ENCODE assay signal across 9 cellular contexts in the genomic region with DNA sequence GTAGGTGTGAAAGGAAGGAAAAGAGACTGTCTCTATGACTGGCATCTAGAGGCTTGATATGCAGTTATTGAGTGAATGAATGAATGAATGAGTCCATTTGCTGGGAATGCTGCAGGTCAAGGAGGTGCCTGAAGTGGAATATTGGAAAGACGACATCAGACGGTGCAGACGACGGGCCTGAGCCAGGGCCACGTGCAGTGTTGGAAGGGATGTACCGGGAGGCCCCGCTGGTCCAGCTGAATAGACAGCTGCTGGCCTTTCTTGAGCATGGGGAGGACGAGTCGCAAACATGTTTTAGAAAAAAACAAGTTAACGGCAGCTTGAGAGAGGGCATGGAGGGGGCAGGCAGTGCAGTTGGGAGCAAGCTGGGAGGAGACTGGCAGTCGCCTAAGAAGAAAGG.
"Had no signal": no experiment of that assay in that cellular context is flagged by ENCODE, and none has a peak within 500 bp of the region (broad histone marks: within the 10 kb centered on the region; RNA-seq: fewer than 3 reads in every experiment).

No MANE protein-coding gene starts in this region.

- H3K4me3 ChIP-seq: GM23248, GM23338, HAP-1 had no signal

- H3K4me2 ChIP-seq: GM23338 had no signal

- ATAC-seq: GM23338, HCT116 had no signal

- H3K4me3 Mint-ChIP-seq: GM23338, H9, HFFc6 had no signal

- H3K36me3 ChIP-seq: HAP-1 had no signal

- H3K9ac ChIP-seq: GM23248 had no signal

- H3K27ac Mint-ChIP-seq: GM23338, H9, HFFc6 had no signal

- H3K4me1 ChIP-seq: HAP-1 had no signal

- H2AFZ ChIP-seq: GM23248, GM23338 had no signal

- H3K9me3 ChIP-seq: HAP-1 had no signal

- H3K27ac ChIP-seq: GM23248 had no signal

- DNase-seq: GM23248, GOT3, H7, H9, HCEC 1CT, HFFc6 had no signal
